Comparison of ENCODE assay signal across 24 cellular contexts in the genomic region with DNA sequence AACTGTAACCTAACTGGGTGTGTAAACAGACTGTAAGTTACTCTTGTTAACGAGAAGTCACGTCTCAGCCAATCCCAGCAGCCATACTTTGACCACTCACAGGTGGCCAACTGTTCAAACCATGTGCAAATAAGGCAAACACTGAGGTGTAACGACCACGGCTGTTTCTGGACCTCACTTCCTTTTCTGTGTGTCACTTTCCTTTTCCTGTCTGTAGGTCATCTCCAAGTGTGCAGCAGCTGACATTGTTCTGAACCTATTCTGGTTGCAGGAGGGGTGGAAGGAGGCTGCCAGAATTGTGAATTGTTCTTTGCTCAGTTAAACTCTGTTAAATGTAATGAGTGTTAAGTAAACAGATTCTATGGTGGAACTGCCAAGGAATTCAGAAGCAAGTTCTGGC.
DNase-seq lines count a peak whose midpoint lies in the region; ATAC-seq, FAIRE-seq and TF ChIP-seq lines count a peak whose summit lies in the region.
"Had no signal": no experiment of that assay in that cellular context is flagged by ENCODE, and none has a peak within 500 bp of the region (broad histone marks: within the 10 kb centered on the region; RNA-seq: fewer than 3 reads in every experiment).

No MANE protein-coding gene starts in this region.

- WGBS in HepG2 (ENCODE audit: low lambda C conversion rate), result 3% methylated on average over 4 of the region's 4 CpGs
- WGBS in right lobe of liver (ENCODE audit: insufficient coverage, low coverage, low lambda C conversion rate, missing lambda C conversion rate), result 74% methylated on average over 4 of the region's 4 CpGs

- POLR2A ChIA-PET in HepG2 (lab: Yijun Ruan, JAX) (no interaction called here), PC-9 (lab: Charles Lee; ENCODE audit: unreplicated experiment) (no interaction called here)
- POLR2A ChIA-PET in activated CD8-positive, alpha-beta T cell treated with anti-CD3 and anti-CD28 coated beads, Interleukin-2, amount 10 ng/mL, durations not matched to agents 7 days and 5 days (lab: Charles Lee), result no interaction called here

- H3K36me3 ChIP-seq in HepG2 (replicated peaks in 1 of 2; ENCODE audit: control insufficient read depth in 1 of 2, insufficient read depth in 2 of 2, low read length in 2 of 2), result no peaks in the 10 kb centered on the region
- no peaks in the 10 kb centered on the region for H3K36me3 ChIP-seq in right lobe of liver
- H3K36me3 ChIP-seq in PC-9 (ENCODE audit: low read depth), result no peaks in the 10 kb centered on the region
- H3K36me3 ChIP-seq: BLaER1, MG63 had no signal

- no peaks in the 10 kb centered on the region for H3K4me1 Mint-ChIP-seq in activated CD8-positive, alpha-beta T cell treated with anti-CD3 and anti-CD28 coated beads, Interleukin-2, amount 10 ng/mL, durations not matched to agents 7 days and 5 days (ENCODE audit: low read depth)
- H3K4me1 Mint-ChIP-seq: CD4-positive, CD25-positive, alpha-beta regulatory T cell had no signal

- FAIRE-seq in HepG2 (lab: Jason Lieb, UNC) (no peak), urothelium cell line (lab: Jason Lieb, UNC) (peak; percentile 48)
- FAIRE-seq: D721Med, GM12878, H54, K562 had no signal

- DNase-seq in HepG2 (ENCODE audit: low spot score) (no peak), right lobe of liver (no peak), LNCaP clone FGC (ENCODE audit: low read depth) (peak; percentile 31), PC-9 (no peak), urothelium cell line (ENCODE audit: low spot score) (no peak), foreskin melanocyte (no peak), COR-L47 (lab: John Stamatoyannopoulos, UW) (no peak)
- no peak for DNase-seq in activated CD8-positive, alpha-beta T cell treated with anti-CD3 and anti-CD28 coated beads, Interleukin-2, amount 10 ng/mL, durations not matched to agents 7 days and 5 days
- DNase-seq: CD4-positive, CD25-positive, alpha-beta regulatory T cell; EL; GDM1; MG63; NCI-H2029; NCI-H446; NCI-H524 treated with DMSO at 0.1 percent for 48 hours; T-helper 1 cell had no signal

- no peaks in the 10 kb centered on the region for H3K9me3 Mint-ChIP-seq in activated CD8-positive, alpha-beta T cell treated with anti-CD3 and anti-CD28 coated beads, Interleukin-2, amount 10 ng/mL, durations not matched to agents 7 days and 5 days (ENCODE audit: insufficient read depth)

- in situ Hi-C loops in HepG2 (cut with HindIII; ENCODE audit: extremely low pct_ligation_motif_present, low pct_unique_long_range_greater_than_20kb), result no loop called here

- H3K4me1 ChIP-seq in HepG2 (ENCODE audit: insufficient read depth, low read length), result no peaks in the 10 kb centered on the region
- no peaks in the 10 kb centered on the region for H3K4me1 ChIP-seq in right lobe of liver
- H3K4me1 ChIP-seq in PC-9 (replicated peaks; ENCODE audit: insufficient read depth), result no peaks in the 10 kb centered on the region

- TF ChIP-seq POLR2A in HepG2 (IDR thresholded peaks at IDR 0.05; ENCODE audit: insufficient read depth in 1 of 2, low read depth in 2 of 2, low read length in 2 of 2) (no peak), right lobe of liver (IDR thresholded peaks at IDR 0.05) (no peak)

- no peak for TF ChIP-seq RAD21 in HepG2 (CRISPR knock-in tag; IDR thresholded peaks at IDR 0.05)

- H3K4me3 Mint-ChIP-seq in activated CD8-positive, alpha-beta T cell treated with anti-CD3 and anti-CD28 coated beads, Interleukin-2, amount 10 ng/mL, durations not matched to agents 7 days and 5 days, result no peak overlapping the region
- H3K4me3 Mint-ChIP-seq: CD4-positive, CD25-positive, alpha-beta regulatory T cell; T-helper 2 cell treated with Interferon-gamma antibody and Interleukin-4, amounts not matched to agents 5 μg/mL and 100 μg/mL, for 36 hours had no signal

- TF ChIP-seq EP300 in HepG2 (IDR thresholded peaks at IDR 0.05; ENCODE audit: low read depth in 2 of 2, low read length in 2 of 2), result no peak
- TF ChIP-seq EP300 in HepG2 (CRISPR knock-in tag; IDR thresholded peaks at IDR 0.05; ENCODE audit: borderline replicate concordance), result no peak

- BruUV-seq in HepG2 (replicated peaks; lab: Mats Ljungman, UMichigan), result no TSS peak
- BruUV-seq in PC-9 (replicated peaks; lab: Mats Ljungman, UMichigan), result no TSS peak

- no peak overlapping the region for H3K9ac ChIP-seq in HepG2 (ENCODE audit: insufficient read depth, low read depth, low read length)
- H3K9ac ChIP-seq: BLaER1 had no signal

- H3K4me2 ChIP-seq in HepG2 (ENCODE audit: low read depth, low read length), result no peak overlapping the region
- no peak overlapping the region for H3K4me2 ChIP-seq in PC-9
- H3K4me2 ChIP-seq: BLaER1 had no signal

- H3K9me2 ChIP-seq in PC-9 (ENCODE audit: insufficient read depth), result no peaks in the 10 kb centered on the region

- H3K79me2 ChIP-seq in HepG2 (ENCODE audit: insufficient read depth, low read length) (no peaks in the 10 kb centered on the region), PC-9 (ENCODE audit: low read depth) (no peaks in the 10 kb centered on the region)

- no peaks in the 10 kb centered on the region for H3K27me3 ChIP-seq in HepG2 (ENCODE audit: control insufficient read depth in 1 of 2, insufficient read depth in 2 of 2, low read length in 2 of 2)
- no peaks in the 10 kb centered on the region for H3K27me3 ChIP-seq in right lobe of liver
- H3K27me3 ChIP-seq in PC-9 (ENCODE audit: insufficient read depth, low read depth), result no peaks in the 10 kb centered on the region
- H3K27me3 ChIP-seq: BLaER1, MG63 had no signal

- H3K9me3 ChIP-seq in HepG2 (ENCODE audit: low read length) (peaks cover 42% of the 10 kb centered on the region), right lobe of liver (no peaks in the 10 kb centered on the region), PC-9 (ENCODE audit: insufficient read depth, low read depth) (no peaks in the 10 kb centered on the region)
- H3K9me3 ChIP-seq: MG63 had no signal

- H3K27ac ChIP-seq in HepG2 (ENCODE audit: extremely low read length, insufficient read depth, low read length), result no peak overlapping the region
- no peak overlapping the region for H3K27ac ChIP-seq in right lobe of liver
- no peak overlapping the region for H3K27ac ChIP-seq in PC-9
- H3K27ac ChIP-seq: BLaER1, HL-60 had no signal

- no peak for TF ChIP-seq CTCF in HepG2 (CRISPR knock-in tag; IDR thresholded peaks at IDR 0.05)
- TF ChIP-seq CTCF in right lobe of liver (IDR thresholded peaks at IDR 0.05), result no peak
- TF ChIP-seq CTCF in LNCaP clone FGC (IDR thresholded peaks at IDR 0.05; ENCODE audit: control insufficient read depth, extremely low read depth, insufficient read depth), result no peak
- TF ChIP-seq CTCF in PC-9 (conservative IDR thresholded peaks at IDR 0.05), result no peak

- no peaks in the 10 kb centered on the region for H3F3A ChIP-seq in PC-9 (ENCODE audit: insufficient read depth, low read depth)

- no peaks in the 10 kb centered on the region for H4K20me1 ChIP-seq in HepG2 (ENCODE audit: insufficient read depth, low read length)
- no peaks in the 10 kb centered on the region for H4K20me1 ChIP-seq in PC-9 (ENCODE audit: insufficient read depth)
- H4K20me1 ChIP-seq: BLaER1 had no signal

- intact Hi-C loops in HepG2 (cut with micrococcal nuclease; ENCODE audit: unreplicated experiment), result no loop called here
- intact Hi-C loops in right lobe of liver (cut with DNase I), result no loop called here
- intact Hi-C loops in PC-9 (cut with micrococcal nuclease; ENCODE audit: unreplicated experiment), result no loop called here

- H3K4me3 ChIP-seq in HepG2 (replicated peaks in 1 of 3; ENCODE audit: insufficient read depth in 1 of 3, low read depth in 2 of 3, low read length in 3 of 3), result no peak overlapping the region
- no peak overlapping the region for H3K4me3 ChIP-seq in right lobe of liver
- H3K4me3 ChIP-seq in LNCaP clone FGC (ENCODE audit: low read depth, low read length), result no peak overlapping the region
- H3K4me3 ChIP-seq in PC-9, result no peak overlapping the region
- H3K4me3 ChIP-seq: BLaER1, GM12878, K562, MG63 had no signal

- H2AFZ ChIP-seq in HepG2 (ENCODE audit: low read length), result no peak overlapping the region
- peak overlapping the region; percentile 51; the same call in 1 of the 2 replicates for H2AFZ ChIP-seq in PC-9

- no peaks in the 10 kb centered on the region for H3K27me3 Mint-ChIP-seq in activated CD8-positive, alpha-beta T cell treated with anti-CD3 and anti-CD28 coated beads, Interleukin-2, amount 10 ng/mL, durations not matched to agents 7 days and 5 days (ENCODE audit: low read depth)
- H3K27me3 Mint-ChIP-seq: CD4-positive, CD25-positive, alpha-beta regulatory T cell had no signal

- H3K27ac Mint-ChIP-seq in activated CD8-positive, alpha-beta T cell treated with anti-CD3 and anti-CD28 coated beads, Interleukin-2, amount 10 ng/mL, durations not matched to agents 7 days and 5 days, result no peak overlapping the region
- H3K27ac Mint-ChIP-seq: CD4-positive, CD25-positive, alpha-beta regulatory T cell; T-helper 2 cell treated with Interferon-gamma antibody and Interleukin-4, amounts not matched to agents 5 μg/mL and 100 μg/mL, for 36 hours had no signal

- CTCF ChIA-PET in HepG2 (lab: Yijun Ruan, JAX; ENCODE audit: low intra/inter-chr PET ratio, low total read pairs), result no interaction called here
- CTCF ChIA-PET in PC-9 (lab: Charles Lee), result no interaction called here
- CTCF ChIA-PET in activated CD8-positive, alpha-beta T cell treated with anti-CD3 and anti-CD28 coated beads, Interleukin-2, amount 10 ng/mL, durations not matched to agents 7 days and 5 days (lab: Charles Lee), result no interaction called here

- H3K36me3 Mint-ChIP-seq in activated CD8-positive, alpha-beta T cell treated with anti-CD3 and anti-CD28 coated beads, Interleukin-2, amount 10 ng/mL, durations not matched to agents 7 days and 5 days (ENCODE audit: low read depth), result no peaks in the 10 kb centered on the region
- H3K36me3 Mint-ChIP-seq: CD4-positive, CD25-positive, alpha-beta regulatory T cell had no signal

- ATAC-seq in HepG2, result no peak
- ATAC-seq in right lobe of liver, result no peak
- ATAC-seq in activated CD8-positive, alpha-beta T cell treated with anti-CD3 and anti-CD28 coated beads, Interleukin-2, amount 10 ng/mL, durations not matched to agents 7 days and 5 days, result no peak
- ATAC-seq: GM12878, K562, Right ventricle myocardium inferior had no signal

TF ChIP-seq in HepG2, 621 proteins besides CTCF, POLR2A, EP300 and RAD21 (continues in another document):
- TF ChIP-seq ZBTB26 (CRISPR knock-in tag; IDR thresholded peaks at IDR 0.05; ENCODE audit: borderline replicate concordance) (no peak), ZNF317 (CRISPR knock-in tag; IDR thresholded peaks at IDR 0.05) (0 out of 2 replicates have a peak, but pooled peaks have one; percentile 51), ZNF160 (CRISPR knock-in tag; IDR thresholded peaks at IDR 0.05) (no peak), PITX1 (CRISPR knock-in tag; IDR thresholded peaks at IDR 0.05) (no peak)
